Comparison of ENCODE assay signal across 8 cellular contexts in genomic region chr11:33930317-33931021, GRCh38. TPM values are rescaled to one million over a fixed set of nuclear protein-coding genes. Genes with fewer than 3 reads are reported as not detected.
DNase-seq lines count a peak whose midpoint lies in the region; ATAC-seq and TF ChIP-seq lines count a peak whose summit lies in the region.

No MANE protein-coding gene starts in this region.

- no peak overlapping the region for H3K4me3 ChIP-seq in fibroblast of villous mesenchyme (ENCODE audit: low read depth, low read length)
- no peak overlapping the region for H3K4me3 ChIP-seq in prostate gland

- no peaks in the 10 kb centered on the region for H3K9me3 ChIP-seq in prostate gland

- no peak for TF ChIP-seq POLR2A in prostate gland (IDR thresholded peaks at IDR 0.05)

- peak overlapping the region; percentile 29 to 47 for H3K27ac ChIP-seq in prostate gland

- peak; percentile 90 for DNase-seq in GF-D8 (lab: John Stamatoyannopoulos, UW)
- DNase-seq in RPMI7951 (ENCODE audit: low read depth), result peak; percentile 21
- DNase-seq in fibroblast of villous mesenchyme (ENCODE audit: low read depth), result peak; percentile 75
- DNase-seq in prostate gland (ENCODE audit: low spot score), result peak; percentile 10
- DNase-seq in NCI-H2196 (lab: John Stamatoyannopoulos, UW; ENCODE audit: unreplicated experiment), result no peak

- no peak for TF ChIP-seq CTCF in fibroblast of villous mesenchyme (IDR thresholded peaks at IDR 0.05; ENCODE audit: insufficient read depth, low read depth, low read length)
- TF ChIP-seq CTCF in prostate gland (IDR thresholded peaks at IDR 0.05), result no peak

- no peak for ATAC-seq in HG03175 (IDR thresholded peaks at IDR 0.05; ENCODE audit: unreplicated experiment)
- no peak for ATAC-seq in GM18909 (IDR thresholded peaks at IDR 0.05; ENCODE audit: poor library complexity, unreplicated experiment)
- ATAC-seq in HG03280 (IDR thresholded peaks at IDR 0.05; ENCODE audit: unreplicated experiment), result no peak

- WGBS in prostate gland, result 14% methylated on average over 7 of the region's 7 CpGs

- H3K27me3 ChIP-seq in prostate gland (replicated peaks; ENCODE audit: insufficient read depth), result no peaks in the 10 kb centered on the region

- H3K36me3 ChIP-seq in prostate gland, result no peaks in the 10 kb centered on the region

- no peaks in the 10 kb centered on the region for H3K4me1 ChIP-seq in prostate gland (replicated peaks)

- intact Hi-C loops in prostate gland (cut with DNase I), result no loop called here

RNA-seq across cellular contexts. Expression of gene LMO2, which starts 38.6 kb away (rescaled TPM):
- 0.12 and 0.59 TPM in 2 replicates for total RNA-seq in RPMI7951 (2014; rRNA removed; shearing (Covaris generic))
- under 0.01 TPM in 2 replicates for total RNA-seq in fibroblast of villous mesenchyme
- total RNA-seq in prostate gland, result 10 to 100 TPM; 11.4 to 25.0 TPM
